In genomic region chrX:29285670-29286069, GRCh38 we compare ENCODE assay signal across 36 cellular contexts.
"Had no signal": no experiment of that assay in that cellular context is flagged by ENCODE, and none has a peak within 500 bp of the region (broad histone marks: within the 10 kb centered on the region; RNA-seq: fewer than 3 reads in every experiment).

No MANE protein-coding gene starts in this region.

- H3K4me1 ChIP-seq: adrenal gland, body of pancreas had no signal

- H3K27ac ChIP-seq: adrenal gland, body of pancreas, brain microvascular endothelial cell, cardiac muscle cell, VCaP had no signal

- H3K9me3 ChIP-seq: adrenal gland, body of pancreas had no signal

- H3K27me3 ChIP-seq: body of pancreas, brain microvascular endothelial cell, cardiac muscle cell had no signal

- FAIRE-seq: astrocyte, bronchial epithelial cell, TTC549 had no signal

- H3K4me3 ChIP-seq: adrenal gland, body of pancreas, cardiac muscle cell had no signal

- H3K36me3 ChIP-seq: adrenal gland, brain microvascular endothelial cell, cardiac muscle cell had no signal

- DNase-seq: activated B cell treated with CpG ODN at 0.5 μM for 24 hours; activated CD4-positive, alpha-beta memory T cell treated with anti-CD3 and anti-CD28 coated beads for 36 hours; activated CD4-positive, alpha-beta T cell treated with anti-CD3 and anti-CD28 coated beads for 4 hours; activated CD4-positive, alpha-beta T cell treated with anti-CD3 and anti-CD28 coated beads, Interleukin-2, amount 10 ng/mL, durations not matched to agents 24 days and 14 days; activated CD4-positive, alpha-beta T cell treated with anti-CD3 and anti-CD28 coated beads, Interleukin-2, amount 50 U/mL, for 1 hour; activated CD4-positive, alpha-beta T cell treated with anti-CD3 and anti-CD28 coated beads, Interleukin-2, amount 50 U/mL, for 4 hours; activated CD4-positive, CD25-positive, alpha-beta regulatory T cell treated with anti-CD3 and anti-CD28 coated beads, Interleukin-2, amount 50 U/mL, for 72 hours; activated CD8-positive, alpha-beta memory T cell treated with anti-CD3 and anti-CD28 coated beads, Interleukin-2, amount 50 U/mL, for 4 hours; activated CD8-positive, alpha-beta T cell treated with anti-CD3 and anti-CD28 coated beads for 36 hours; activated effector memory CD4-positive, alpha-beta T cell treated with anti-CD3 and anti-CD28 coated beads, Interleukin-2, amount 50 U/mL, for 16 hours; activated gamma-delta T cell treated with Interleukin-2 at 50 U/mL for 16 hours; activated naive CD4-positive, alpha-beta T cell; activated naive CD4-positive, alpha-beta T cell treated with anti-CD3 and anti-CD28 coated beads for 36 hours; activated naive CD4-positive, alpha-beta T cell treated with anti-CD3 and anti-CD28 coated beads, Interleukin-2, amount 50 U/mL, for 16 hours; activated naive CD8-positive, alpha-beta T cell treated with anti-CD3 and anti-CD28 coated beads for 36 hours; activated T-cell treated with anti-CD3 and anti-CD28 coated beads for 4 hours; activated T-cell treated with anti-CD3 and anti-CD28 coated beads, Interleukin-2, amount 50 U/mL, for 1 hour; activated T-cell treated with anti-CD3 and anti-CD28 coated beads, Interleukin-2, amount 50 U/mL, for 4 hours; activated T-cell treated with anti-CD3 and anti-CD28 coated beads, Interleukin-2, amount 50 U/mL, for 72 hours; adrenal gland; amniotic stem cell; aorta; body of pancreas; brain microvascular endothelial cell; caudate nucleus; cerebellar nuclear complex; T-helper 1 cell; T-helper 2 cell; T-helper 9 cell had no signal

- ATAC-seq: activated CD8-positive, alpha-beta T cell treated with anti-CD3 and anti-CD28 coated beads for 36 hours; activated naive CD4-positive, alpha-beta T cell treated with anti-CD3 and anti-CD28 coated beads, Interleukin-2, amount 50 U/mL, for 72 hours; activated T-cell treated with anti-CD3 and anti-CD28 coated beads, Interleukin-2, amount 50 U/mL, for 4 hours; activated T-cell treated with anti-CD3 and anti-CD28 coated beads, Interleukin-2, amount 50 U/mL, for 72 hours; activated T-helper 17 cell treated with anti-CD3 and anti-CD28 coated beads, Interleukin-2, amount 50 U/mL, for 72 hours; body of pancreas had no signal
